In genomic region chr19:17215125-17215971, GRCh38 we compare ENCODE assay signal across 1 cellular context.
TF ChIP-seq lines count a peak whose summit lies in the region.

USE1 (plus strand) TSS chr19:17215357; CDS start chr19:17215406, 49 bp downstream.

TF ChIP-seq in K562, 482 proteins besides CTCF, POLR2A, EP300 and RAD21 (continued from another document and continues in another):
- TF ChIP-seq MITF (IDR thresholded peaks at IDR 0.05) (no peak), ZFP91 (CRISPR knock-in tag; IDR thresholded peaks at IDR 0.05) (no peak), SREBF2 (CRISPR knock-in tag; IDR thresholded peaks at IDR 0.05) (0 out of 2 replicates have a peak, but pooled peaks have one; percentile 58), TSC22D4 (tag; IDR thresholded peaks at IDR 0.05) (no peak), ZBTB7A (IDR thresholded peaks at IDR 0.05; ENCODE audit: borderline replicate concordance, control insufficient read depth, low read depth, low read length) (peak; percentile 83; the same call in 1 of the 2 replicates), RBM39 (optimal IDR thresholded peaks at IDR 0.05; ENCODE audit: low read depth, low read length) (peak; percentile 62), ZKSCAN3 (CRISPR knock-in tag; IDR thresholded peaks at IDR 0.05) (no peak), MCM2 (IDR thresholded peaks at IDR 0.05; ENCODE audit: low read depth) (no peak), BCOR (IDR thresholded peaks at IDR 0.05) (no peak), POLR2H (tag; IDR thresholded peaks at IDR 0.05; ENCODE audit: low read depth) (peak; percentile 91), ESRRB (CRISPR knock-in tag; IDR thresholded peaks at IDR 0.05; ENCODE audit: borderline replicate concordance) (no peak), ZBTB11 (CRISPR knock-in tag; IDR thresholded peaks at IDR 0.05) (peak; percentile 85 to 98 (median 87); a peak in 5 of 6 replicates), SMAD2 (IDR thresholded peaks at IDR 0.05; ENCODE audit: low read depth, low read length) (no peak), CREB5 (CRISPR knock-in tag; IDR thresholded peaks at IDR 0.05) (no peak), IFI16 (CRISPR knock-in tag; IDR thresholded peaks at IDR 0.05) (no peak), KHSRP (IDR thresholded peaks at IDR 0.05) (no peak), NEUROD1 (IDR thresholded peaks at IDR 0.05; ENCODE audit: borderline replicate concordance, low read depth, low read length, partially characterized antibody) (no peak), TRIM24 (IDR thresholded peaks at IDR 0.05) (peak in 1 of 2 experiments; percentile 82; a peak in 2 of 4 replicates), HNRNPH1 (optimal IDR thresholded peaks at IDR 0.05; ENCODE audit: low read depth, low read length) (no peak), ZNF197 (CRISPR knock-in tag; IDR thresholded peaks at IDR 0.05; ENCODE audit: low read depth) (peak; percentile 85; the same call in 1 of the 2 replicates), BACH1 (tag; IDR thresholded peaks at IDR 0.05) (no peak; the same call in 1 of the 2 replicates), GATAD2B (IDR thresholded peaks at IDR 0.05; ENCODE audit: borderline replicate concordance) (no peak; the same call in 1 of the 2 replicates), XRCC4 (IDR thresholded peaks at IDR 0.05; ENCODE audit: extremely low read depth, insufficient read depth, insufficient read length) (no peak), ARID2 (IDR thresholded peaks at IDR 0.05) (no peak), U2AF2 (optimal IDR thresholded peaks at IDR 0.05; ENCODE audit: low read depth, low read length) (no peak), TRIM25 (IDR thresholded peaks at IDR 0.05; ENCODE audit: borderline replicate concordance) (no peak), ZNF398 (CRISPR knock-in tag; IDR thresholded peaks at IDR 0.05) (no peak), GABPB1 (CRISPR knock-in tag; IDR thresholded peaks at IDR 0.05) (peak; percentile 97), YBX1 (IDR thresholded peaks at IDR 0.05) (no peak), ZNF239 (CRISPR knock-in tag; IDR thresholded peaks at IDR 0.05) (no peak), CBFA2T2 (conservative IDR thresholded peaks at IDR 0.05) (no peak), PML (IDR thresholded peaks at IDR 0.05; ENCODE audit: low read length) (no peak; the same call in none of the 2 replicates), CREB3L1 (IDR thresholded peaks at IDR 0.05; ENCODE audit: borderline replicate concordance, low read depth) (peak; percentile 99), ZFP30 (CRISPR knock-in tag; IDR thresholded peaks at IDR 0.05; ENCODE audit: borderline replicate concordance) (no peak), CUX1 (CRISPR knock-in tag; IDR thresholded peaks at IDR 0.05) (no peak), MCM7 (IDR thresholded peaks at IDR 0.05) (no peak), ATF4 (CRISPR knock-in tag; IDR thresholded peaks at IDR 0.05) (no peak), MYBL2 (IDR thresholded peaks at IDR 0.05; ENCODE audit: low read depth) (no peak), MYBL2 (CRISPR knock-in tag; IDR thresholded peaks at IDR 0.05; ENCODE audit: borderline replicate concordance) (no peak), KLF10 (CRISPR knock-in tag; IDR thresholded peaks at IDR 0.05) (no peak), GTF2E2 (tag; IDR thresholded peaks at IDR 0.05) (peak; percentile 92), POLR2AphosphoS5 (IDR thresholded peaks at IDR 0.05; ENCODE audit: control insufficient read depth, insufficient read depth, low read depth, low read length) (peak; percentile 90), FOXP1 (CRISPR knock-in tag; IDR thresholded peaks at IDR 0.05) (peak; percentile 91; the same call in 1 of the 2 replicates), ZNF354B (CRISPR knock-in tag; IDR thresholded peaks at IDR 0.05) (no peak), CBX2 (IDR thresholded peaks at IDR 0.05; ENCODE audit: insufficient read depth, low read length, poor library complexity, severe bottlenecking) (no peak)
